Comparison of ENCODE assay signal across 11 cellular contexts in genomic region chr15:58260911-58261267, GRCh38.
DNase-seq lines count a peak whose midpoint lies in the region; ATAC-seq and TF ChIP-seq lines count a peak whose summit lies in the region.
"Had no signal": no experiment of that assay in that cellular context is flagged by ENCODE, and none has a peak within 500 bp of the region (broad histone marks: within the 10 kb centered on the region; RNA-seq: fewer than 3 reads in every experiment).

No MANE protein-coding gene starts in this region.

- peaks cover 2 to 18% of the 10 kb centered on the region in 2 donors for H3K27me3 Mint-ChIP-seq in natural killer cell (ENCODE audit: low read depth in 2 of 2)

- TF ChIP-seq CTCF in fibroblast of pulmonary artery (IDR thresholded peaks at IDR 0.05; ENCODE audit: low read length, missing control alignments): no peak
- TF ChIP-seq CTCF in natural killer cell (IDR thresholded peaks at IDR 0.05): no peak

- H3K4me3 ChIP-seq in fibroblast of pulmonary artery (replicated peaks; ENCODE audit: low read depth, low read length): no peak overlapping the region
- H3K4me3 ChIP-seq: prostate gland, upper lobe of right lung had no signal

- DNase-seq in NCI-H1436 (lab: John Stamatoyannopoulos, UW) (peak; percentile 48), NCI-H1436 treated with DMSO at 0.1 percent for 48 hours (lab: John Stamatoyannopoulos, UW) (no peak), NCI-H69 (lab: John Stamatoyannopoulos, UW) (peak; percentile 92), fibroblast of pulmonary artery (ENCODE audit: low read depth) (peak; percentile 11), stromal cell of bone marrow (ENCODE audit: low read depth) (peak; percentile 8), SW 1271 (lab: John Stamatoyannopoulos, UW) (no peak), natural killer cell (no peak), cerebellar nuclear complex (lab: John Stamatoyannopoulos, UW) (no peak)
- DNase-seq: Kasumi-1, upper lobe of right lung had no signal

- no peaks in the 10 kb centered on the region for H3K36me3 Mint-ChIP-seq in natural killer cell

- H3K9me3 Mint-ChIP-seq in natural killer cell: no peaks in the 10 kb centered on the region

- no peak overlapping the region for H3K4me3 Mint-ChIP-seq in natural killer cell

- H3K4me1 Mint-ChIP-seq in natural killer cell: no peaks in the 10 kb centered on the region

- no peak overlapping the region for H3K27ac Mint-ChIP-seq in natural killer cell

- intact Hi-C loops in natural killer cell (cut with micrococcal nuclease): no loop called here

- ATAC-seq in natural killer cell: no peak
- ATAC-seq: upper lobe of right lung had no signal

Comparison
In these comparisons a context has a peak if more than half of its experiments do, and no peak if none do; other contexts are left out.
1. DNase-seq: peak in NCI-H1436 (single experiment), NCI-H69 (single experiment), fibroblast of pulmonary artery (single experiment) and stromal cell of bone marrow (single experiment); none in NCI-H1436 treated with DMSO at 0.1 percent for 48 hours (single experiment), SW 1271 (0 of 2), natural killer cell (single experiment) and cerebellar nuclear complex (0 of 2).